8 cellular contexts compared by ENCODE assay signal in the genomic region with DNA sequence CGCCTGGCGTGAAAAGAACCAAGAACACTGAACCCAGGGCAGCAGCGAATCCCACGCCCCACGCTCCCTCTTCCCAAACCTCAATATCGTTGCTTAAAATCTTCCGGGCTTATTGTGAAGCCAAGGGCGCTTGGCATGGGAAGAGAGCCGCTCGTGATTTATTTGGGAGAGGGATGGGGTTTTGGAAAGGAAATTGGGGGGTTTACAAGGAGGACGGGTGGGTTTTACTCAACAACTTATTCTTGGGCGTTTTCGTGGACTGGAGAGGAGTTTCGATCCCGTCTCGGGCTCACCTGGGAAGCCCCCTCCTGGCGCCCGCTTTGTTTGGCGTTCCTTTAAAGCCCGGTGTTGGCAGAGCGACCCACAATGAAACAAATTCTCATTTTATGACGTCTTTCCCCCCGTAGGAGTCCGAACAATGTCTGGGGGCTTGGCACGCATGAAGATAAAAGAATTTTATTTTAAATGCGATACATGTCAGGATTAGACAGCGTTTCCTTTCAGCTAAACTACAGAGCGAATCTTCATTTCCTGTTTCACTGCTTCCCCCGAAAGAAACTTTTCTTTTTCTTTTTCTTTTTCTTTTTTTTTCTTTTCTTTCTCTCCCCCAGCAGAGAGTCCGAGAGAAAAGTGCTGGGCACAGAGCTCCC.
A peak's percentile ranks its signal among the peaks of the same experiment; 100 is the strongest.
DNase-seq lines count a peak whose midpoint lies in the region; ATAC-seq and TF ChIP-seq lines count a peak whose summit lies in the region.

No MANE protein-coding gene starts in this region.

- no peaks in the 10 kb centered on the region for H3K36me3 ChIP-seq in iPS-20b (ENCODE audit: insufficient read depth, low read depth, low read length)
- no peaks in the 10 kb centered on the region for H3K36me3 ChIP-seq in testis (ENCODE audit: low read depth, missing control alignments)

- H3K27me3 ChIP-seq in iPS-20b (ENCODE audit: insufficient read depth, low read length) (peaks cover 43% of the 10 kb centered on the region), testis (no peaks in the 10 kb centered on the region)

- H3K27ac Mint-ChIP-seq in T-helper 17 cell = peak overlapping the region; percentile 71

- H3K4me3 Mint-ChIP-seq in T-helper 17 cell = peak overlapping the region; percentile 84

- H3K4me3 ChIP-seq in iPS-20b (ENCODE audit: low read length) = peak overlapping the region; percentile 83
- H3K4me3 ChIP-seq in testis = peak overlapping the region; percentile 44 to 62

- peaks cover 18% of the 10 kb centered on the region for H3K4me1 Mint-ChIP-seq in T-helper 17 cell

- peaks cover 85% of the 10 kb centered on the region for H3K27me3 Mint-ChIP-seq in T-helper 17 cell

- TF ChIP-seq POLR2A in testis (IDR thresholded peaks at IDR 0.05) = no peak

- intact Hi-C loops in testis (cut with DNase I; ENCODE audit: low total_unique reads) = loop anchor here (10.0 kb wide), 1 partner anchor 631 kb away; no protein-coding TSS in a partner anchor

- H3K27ac ChIP-seq in iPS-20b (ENCODE audit: low read length) = no peak overlapping the region
- H3K27ac ChIP-seq in testis = no peak overlapping the region

- ATAC-seq in GM21737 (IDR thresholded peaks at IDR 0.05; ENCODE audit: unreplicated experiment) (peak; percentile 15), T-helper 17 cell (peak; percentile 9)

- H3K36me3 Mint-ChIP-seq in T-helper 17 cell (ENCODE audit: low read depth) = peaks cover 5% of the 10 kb centered on the region

- 7 to 10% methylated on average over 30 of the region's 30 CpGs for WGBS in testis, 2 donors

- H3K9me3 ChIP-seq in T-helper 17 cell (ENCODE audit: control insufficient read depth, low read length, poor library complexity, severe bottlenecking) (no peaks in the 10 kb centered on the region), iPS-20b (ENCODE audit: insufficient read depth, low read depth, low read length) (no peaks in the 10 kb centered on the region), testis (no peaks in the 10 kb centered on the region)

- H3K4me1 ChIP-seq in iPS-20b (ENCODE audit: insufficient read depth, low read length) (peaks cover 15% of the 10 kb centered on the region; the same call in 1 of the 2 replicates), testis (no peaks in the 10 kb centered on the region)

- TF ChIP-seq CTCF in testis (IDR thresholded peaks at IDR 0.05) = no peak

- DNase-seq in ELF-1 (ENCODE audit: low read depth, low spot score) (peak; percentile 46), T-helper 17 cell (no peak), testis (peak; percentile 21), SKM-1 treated with dmso at 0.1 percent for 144 hours (lab: John Stamatoyannopoulos, UW; ENCODE audit: unreplicated experiment) (no peak), hippocampal formation (lab: John Stamatoyannopoulos, UW) (no peak)
- no peak for DNase-seq in stimulated activated CD4-positive, alpha-beta T cell treated with anti-CD3 and anti-CD28 coated beads, Interleukin-12 subunit alpha, Interleukin-12 subunit beta, amount 100 ng/mL, for 4 hours

- peak overlapping the region; percentile 74 for H3K9ac ChIP-seq in iPS-20b (ENCODE audit: low read depth, low read length)

Comparison
In these comparisons a context has a peak if more than half of its experiments do, and no peak if none do; other contexts are left out.
1. DNase-seq: peak in ELF-1 (single experiment) and testis (single experiment); none in T-helper 17 cell (0 of 3), SKM-1 treated with dmso at 0.1 percent for 144 hours (single experiment), stimulated activated CD4-positive, alpha-beta T cell treated with anti-CD3 and anti-CD28 coated beads, Interleukin-12 subunit alpha, Interleukin-12 subunit beta, amount 100 ng/mL, for 4 hours (single experiment) and hippocampal formation (0 of 2).